Comparison of ENCODE assay signal across 10 cellular contexts in genomic region chr2:587371-587960, GRCh38.
"Had no signal": no experiment of that assay in that cellular context is flagged by ENCODE, and none has a peak within 500 bp of the region (broad histone marks: within the 10 kb centered on the region; RNA-seq: fewer than 3 reads in every experiment).

No MANE protein-coding gene starts in this region.

- DNase-seq: activated CD4-positive, CD25-positive, alpha-beta regulatory T cell; activated naive CD4-positive, alpha-beta T cell; activated T-cell treated with anti-CD3 and anti-CD28 coated beads, Interleukin-2, amount 50 U/mL, for 72 hours; effector CD4-positive, alpha-beta T cell; foreskin melanocyte; stimulated activated CD4-positive, alpha-beta T cell treated with anti-CD3 and anti-CD28 coated beads, Interleukin-12 subunit alpha, Interleukin-12 subunit beta, amount 100 ng/mL, for 4 hours had no signal

- ATAC-seq: activated T-cell treated with anti-CD3 and anti-CD28 coated beads, Interleukin-2, amount 50 U/mL, for 72 hours; natural killer cell treated with Interleukin-12 subunit alpha and Interleukin-12 subunit beta and Interleukin-15 and Interleukin-18, amount 100 ng/mL, for 72 hours; SK-N-SH treated with all-trans-retinoic acid at 6 μM for 48 hours had no signal

- H3K27ac ChIP-seq: cardiac muscle cell, uterus had no signal

- H3K27me3 ChIP-seq: uterus had no signal

- H3K4me1 ChIP-seq: uterus had no signal

- H3K36me3 ChIP-seq: cardiac muscle cell, uterus had no signal

- H3K4me3 ChIP-seq: cardiac muscle cell, uterus had no signal

- H3K9me3 ChIP-seq: uterus had no signal
